9 cellular contexts compared by ENCODE assay signal in genomic region chr5:77843570-77844407, GRCh38.
A peak's percentile ranks its signal among the peaks of the same experiment; 100 is the strongest.
DNase-seq lines count a peak whose midpoint lies in the region; ATAC-seq and TF ChIP-seq lines count a peak whose summit lies in the region.
"Had no signal": no experiment of that assay in that cellular context is flagged by ENCODE, and none has a peak within 500 bp of the region (broad histone marks: within the 10 kb centered on the region; RNA-seq: fewer than 3 reads in every experiment).

No MANE protein-coding gene starts in this region.

- TF ChIP-seq POLR2A in prostate gland (IDR thresholded peaks at IDR 0.05) (no peak), erythroblast (IDR thresholded peaks at IDR 0.05; ENCODE audit: low read length) (no peak)

- no peak overlapping the region for H3K27ac ChIP-seq in CD8-positive, alpha-beta T cell (ENCODE audit: low read depth, low read length)
- H3K27ac ChIP-seq in prostate gland, result no peak overlapping the region

- intact Hi-C loops in CD8-positive, alpha-beta T cell (cut with DNase I, micrococcal nuclease), result no loop called here
- intact Hi-C loops in prostate gland (cut with DNase I), result no loop called here

- no peaks in the 10 kb centered on the region for H3K36me3 ChIP-seq in CD8-positive, alpha-beta T cell (ENCODE audit: insufficient read depth, low read length)
- no peaks in the 10 kb centered on the region for H3K36me3 ChIP-seq in prostate gland

- 33% methylated on average over 24 of the region's 24 CpGs for WGBS in prostate gland

- H3K4me1 ChIP-seq in CD8-positive, alpha-beta T cell (ENCODE audit: insufficient read depth, low read length), result peaks cover 11% of the 10 kb centered on the region
- peaks cover 4% of the 10 kb centered on the region for H3K4me1 ChIP-seq in prostate gland (replicated peaks)

- H3K27ac Mint-ChIP-seq in CD8-positive, alpha-beta T cell, result no peak overlapping the region
- no peak overlapping the region for H3K27ac Mint-ChIP-seq in activated naive CD8-positive, alpha-beta T cell treated with anti-CD3 and anti-CD28 coated beads for 36 hours

- POLR2A ChIA-PET in CD8-positive, alpha-beta T cell (lab: Charles Lee), result no interaction called here

- no peak for ATAC-seq in CD8-positive, alpha-beta T cell
- ATAC-seq in HG03097 (IDR thresholded peaks at IDR 0.05; ENCODE audit: low FRiP score, unreplicated experiment) (no peak), HG02885 (IDR thresholded peaks at IDR 0.05; ENCODE audit: poor library complexity, unreplicated experiment) (no peak)

- H3K4me3 ChIP-seq in CD8-positive, alpha-beta T cell (ENCODE audit: low read depth, low read length), result peak overlapping the region; percentile 42
- peak overlapping the region; percentile 26 to 32 for H3K4me3 ChIP-seq in prostate gland

- no peaks in the 10 kb centered on the region for H3K9me3 Mint-ChIP-seq in CD8-positive, alpha-beta T cell
- no peaks in the 10 kb centered on the region for H3K9me3 Mint-ChIP-seq in activated naive CD8-positive, alpha-beta T cell treated with anti-CD3 and anti-CD28 coated beads for 36 hours

- peaks cover 52% of the 10 kb centered on the region for H3K27me3 Mint-ChIP-seq in CD8-positive, alpha-beta T cell (ENCODE audit: low read depth)
- peaks cover 43% of the 10 kb centered on the region for H3K27me3 Mint-ChIP-seq in activated naive CD8-positive, alpha-beta T cell treated with anti-CD3 and anti-CD28 coated beads for 36 hours

- H3K27me3 ChIP-seq in CD8-positive, alpha-beta T cell (ENCODE audit: insufficient read depth, low read length), result peaks cover 9% of the 10 kb centered on the region
- H3K27me3 ChIP-seq in prostate gland (replicated peaks; ENCODE audit: insufficient read depth), result no peaks in the 10 kb centered on the region

- DNase-seq in CD8-positive, alpha-beta T cell, result no peak
- no peak for DNase-seq in activated naive CD8-positive, alpha-beta T cell treated with anti-CD3 and anti-CD28 coated beads for 36 hours
- DNase-seq in hepatic stellate cell (ENCODE audit: low spot score) (peak; percentile 25), prostate gland (ENCODE audit: low spot score) (no peak), NCI-H226 (no peak), erythroblast (lab: John Stamatoyannopoulos, UW) (no peak)
- DNase-seq: activated CD8-positive, alpha-beta memory T cell treated with anti-CD3 and anti-CD28 coated beads for 24 hours had no signal

- peak overlapping the region; percentile 74 for H3K4me3 Mint-ChIP-seq in CD8-positive, alpha-beta T cell
- H3K4me3 Mint-ChIP-seq in activated naive CD8-positive, alpha-beta T cell treated with anti-CD3 and anti-CD28 coated beads for 36 hours, result peak overlapping the region; percentile 55

- H3K9me3 ChIP-seq in CD8-positive, alpha-beta T cell (ENCODE audit: low read length), result no peaks in the 10 kb centered on the region
- no peaks in the 10 kb centered on the region for H3K9me3 ChIP-seq in prostate gland

- H3K36me3 Mint-ChIP-seq in CD8-positive, alpha-beta T cell, result no peaks in the 10 kb centered on the region
- H3K36me3 Mint-ChIP-seq in activated naive CD8-positive, alpha-beta T cell treated with anti-CD3 and anti-CD28 coated beads for 36 hours, result no peaks in the 10 kb centered on the region

- CTCF ChIA-PET in CD8-positive, alpha-beta T cell (lab: Charles Lee), result no interaction called here

- peaks cover 11% of the 10 kb centered on the region for H3K4me1 Mint-ChIP-seq in CD8-positive, alpha-beta T cell (ENCODE audit: low read depth)
- H3K4me1 Mint-ChIP-seq in activated naive CD8-positive, alpha-beta T cell treated with anti-CD3 and anti-CD28 coated beads for 36 hours, result peaks cover 7% of the 10 kb centered on the region

- TF ChIP-seq CTCF in CD8-positive, alpha-beta T cell (IDR thresholded peaks at IDR 0.05), result no peak
- no peak for TF ChIP-seq CTCF in prostate gland (IDR thresholded peaks at IDR 0.05)
